ENCODE assay signal across 31 cellular contexts in genomic region chr2:168327328-168327727, GRCh38.
"Had no signal": no experiment of that assay in that cellular context is flagged by ENCODE, and none has a peak within 500 bp of the region (broad histone marks: within the 10 kb centered on the region; RNA-seq: fewer than 3 reads in every experiment).

No MANE protein-coding gene starts in this region.

- H3K36me3 Mint-ChIP-seq: neural progenitor cell had no signal

- H3K9me3 ChIP-seq: ovary, testis, uterus had no signal

- H3K27ac ChIP-seq: neural progenitor cell, ovary, parathyroid adenoma, psoas muscle, skin epidermis, spleen, suprapubic skin, testis, tibial artery, upper lobe of right lung, uterus had no signal

- H3K27me3 Mint-ChIP-seq: progenitor cell of endocrine pancreas, type B pancreatic cell had no signal

- H3K79me2 ChIP-seq: parathyroid adenoma had no signal

- H3K27me3 ChIP-seq: neural progenitor cell, ovary, testis, transverse colon, uterus had no signal

- H3K4me3 Mint-ChIP-seq: natural killer cell; nephron; neural progenitor cell; stimulated activated memory B cell treated with anti-CD40 and anti-IgM and Interleukin-4, amounts not matched to agents 10 μg/mL and 1 μg/mL and 100 μg/mL, for 72 hours; stimulated activated naive CD8-positive, alpha-beta T cell treated with anti-CD3 and anti-CD28 coated beads, Interleukin-15, amount 100 ng/mL, for 72 hours; type B pancreatic cell had no signal

- H3K4me1 Mint-ChIP-seq: neural progenitor cell; stimulated activated memory B cell treated with anti-CD40 and anti-IgM and Interleukin-4, amounts not matched to agents 10 μg/mL and 1 μg/mL and 100 μg/mL, for 72 hours had no signal

- H3K4me2 ChIP-seq: neural progenitor cell, smooth muscle cell had no signal

- H3K4me1 ChIP-seq: neural progenitor cell, parathyroid adenoma, psoas muscle, spleen, suprapubic skin, testis, tibial artery, upper lobe of right lung, uterus had no signal

- H3K27ac Mint-ChIP-seq: natural killer cell; neural progenitor cell; progenitor cell of endocrine pancreas; stimulated activated memory B cell treated with anti-CD40 and anti-IgM and Interleukin-4, amounts not matched to agents 10 μg/mL and 1 μg/mL and 100 μg/mL, for 72 hours; type B pancreatic cell had no signal

- H3K36me3 ChIP-seq: neural progenitor cell, ovary, spleen, suprapubic skin, tibial artery, transverse colon, upper lobe of right lung, uterus had no signal

- H3K9ac ChIP-seq: neural progenitor cell, parathyroid adenoma had no signal

- DNase-seq: natural killer cell; occipital lobe; ovary; posterior cingulate gyrus; psoas muscle; right cardiac atrium; spleen; stimulated activated CD4-positive, alpha-beta T cell treated with anti-CD3 and anti-CD28 coated beads, Interleukin-12 subunit alpha, Interleukin-12 subunit beta, amount 100 ng/mL, for 4 hours; stimulated activated CD4-positive, alpha-beta T cell treated with anti-CD3 and anti-CD28 coated beads, Interleukin-1b, Interleukin-23, amount 100 ng/mL, for 48 hours; stimulated activated CD4-positive, alpha-beta T cell treated with anti-CD3 and anti-CD28 coated beads, Interleukin-4, amount 100 ng/mL, for 1 hour; stimulated activated CD4-positive, alpha-beta T cell treated with anti-CD3 and anti-CD28 coated beads, Interleukin-4, amount 100 ng/mL, for 4 hours; stimulated activated CD8-positive, alpha-beta memory T cell treated with anti-CD3 and anti-CD28 coated beads, Interleukin-4, amount 100 ng/mL, for 48 hours; stimulated activated naive CD4-positive, alpha-beta T cell; stimulated activated naive CD8-positive, alpha-beta T cell treated with anti-CD3 and anti-CD28 coated beads, Interleukin-15, amount 100 ng/mL, for 72 hours; stimulated activated naive CD8-positive, alpha-beta T cell treated with anti-CD3 and anti-CD28 coated beads, Interleukin-15, Interleukin-2, amounts not matched to agents 100 U/mL and 50 U/mL, for 24 hours; substantia nigra; testis; tibial artery; transverse colon; upper lobe of right lung; uterus had no signal

- ATAC-seq: natural killer cell; psoas muscle; right cardiac atrium; sciatic nerve; stimulated activated memory B cell treated with anti-CD40 and anti-IgM and Interleukin-4, amounts not matched to agents 10 μg/mL and 1 μg/mL and 100 μg/mL, for 72 hours; stimulated activated naive CD8-positive, alpha-beta T cell treated with anti-CD3 and anti-CD28 coated beads, Interleukin-15, amount 100 ng/mL, for 72 hours; stimulated activated naive CD8-positive, alpha-beta T cell treated with anti-CD3 and anti-CD28 coated beads, Interleukin-15, Interleukin-2, amounts not matched to agents 100 U/mL and 50 U/mL, for 24 hours; upper lobe of right lung had no signal

- H3K4me3 ChIP-seq: neural progenitor cell, ovary, psoas muscle, skin epidermis, spleen, suprapubic skin, testis, tibial artery, transverse colon, upper lobe of right lung, uterus had no signal

- H2AFZ ChIP-seq: neural progenitor cell, parathyroid adenoma had no signal
